Comparison of ENCODE assay signal across 20 cellular contexts in genomic region chr17:43966276-43966675, GRCh38. TPM values are rescaled to one million over a fixed set of nuclear protein-coding genes. Genes with fewer than 3 reads are reported as not detected.
DNase-seq lines count a peak whose midpoint lies in the region; ATAC-seq, FAIRE-seq and TF ChIP-seq lines count a peak whose summit lies in the region.
"Had no signal": no experiment of that assay in that cellular context is flagged by ENCODE, and none has a peak within 500 bp of the region (broad histone marks: within the 10 kb centered on the region; RNA-seq: fewer than 3 reads in every experiment).

No MANE protein-coding gene starts in this region.

- peak; percentile 52 for FAIRE-seq in HTR-8/SVneo (lab: Jason Lieb, UNC)
- FAIRE-seq: G401.6, K562 had no signal

- H3K4me3 ChIP-seq in osteoblast (ENCODE audit: insufficient read depth, low read length), result no peak overlapping the region
- H3K4me3 ChIP-seq: K562 had no signal

- DNase-seq in ACHN (peak; percentile 61), HTR-8/SVneo (ENCODE audit: insufficient read length, low spot score) (no peak), astrocyte of the hippocampus (ENCODE audit: low read depth, low spot score) (peak; percentile 44), kidney glomerular epithelial cell (lab: John Stamatoyannopoulos, UW) (peak; percentile 17), globus pallidus (ENCODE audit: low spot score) (no peak), osteoblast (ENCODE audit: insufficient read length, low spot score, missing footprints) (no peak)
- DNase-seq: DMS53, GOT3, NCI-H1436, NCI-H2029 treated with DMSO at 0.1 percent for 48 hours, NCI-H510A treated with DMSO at 0.1 percent for 48 hours, NCI-H82, Right ventricle myocardium superior had no signal

- H4K20me1 ChIP-seq in osteoblast (ENCODE audit: insufficient read depth, low read length), result no peaks in the 10 kb centered on the region

- H3K4me1 ChIP-seq in osteoblast (ENCODE audit: insufficient read depth, low read length), result peaks cover 5% of the 10 kb centered on the region

- no peak overlapping the region for H3K4me2 ChIP-seq in osteoblast (ENCODE audit: insufficient read depth, low read length)

- TF ChIP-seq CTCF in osteoblast (IDR thresholded peaks at IDR 0.05; ENCODE audit: extremely low read depth, low read depth, low read length), result no peak

- H3K36me3 ChIP-seq in osteoblast (ENCODE audit: insufficient read depth, low read length), result no peaks in the 10 kb centered on the region

- no peaks in the 10 kb centered on the region for H3K79me2 ChIP-seq in osteoblast (ENCODE audit: insufficient read depth, low read length)

- no peak for ATAC-seq in HG02642 (IDR thresholded peaks at IDR 0.05; ENCODE audit: poor library complexity, unreplicated experiment)
- ATAC-seq in GM18870 (IDR thresholded peaks at IDR 0.05; ENCODE audit: unreplicated experiment), result no peak
- ATAC-seq: K562, SK-N-SH treated with all-trans-retinoic acid at 6 μM for 48 hours had no signal

- H3K27me3 ChIP-seq in osteoblast (ENCODE audit: insufficient read depth, low read length), result no peaks in the 10 kb centered on the region

- no peak overlapping the region for H3K27ac ChIP-seq in osteoblast (ENCODE audit: low read depth, low read length)
- H3K27ac ChIP-seq: C4-2B had no signal

- H2AFZ ChIP-seq in osteoblast (ENCODE audit: low read length), result no peak overlapping the region

- no peaks in the 10 kb centered on the region for H3K9me3 ChIP-seq in osteoblast (ENCODE audit: low read depth, low read length)

- in situ Hi-C loops in ACHN (cut with HindIII; ENCODE audit: low pct_ligation_motif_present, low pct_unique_long_range_greater_than_20kb, low sequenced_read_pairs), result no loop called here

RNA-seq across cellular contexts. Expression of gene PYY, which starts 12.5 kb away (rescaled TPM):
- total RNA-seq in osteoblast, result not detected in 2 replicates
- total RNA-seq: A673, K562, Right ventricle myocardium superior had no signal

RNA-seq across cellular contexts. Expression of gene PPY, which starts 24.0 kb away (rescaled TPM):
- not detected in 2 replicates for total RNA-seq in osteoblast
- total RNA-seq: A673, K562, Right ventricle myocardium superior had no signal

RNA-seq across cellular contexts. Expression of gene NAGS, which starts 38.1 kb away (rescaled TPM):
- 0.36 and 0.59 TPM in 2 replicates for total RNA-seq in osteoblast
- total RNA-seq: K562 had no signal

RNA-seq across cellular contexts. Expression of gene TMEM101, which starts 48.5 kb away (rescaled TPM):
- total RNA-seq in osteoblast, result 41.3 and 47.8 TPM in 2 replicates

RNA-seq across cellular contexts. Expression of gene MPP2, which starts 58.9 kb away (rescaled TPM):
- total RNA-seq in osteoblast, result 0.59 and 0.72 TPM in 2 replicates

Comparison
In these comparisons a context has a peak if more than half of its experiments do, and no peak if none do; other contexts are left out.
1. DNase-seq: peak in ACHN (single experiment), astrocyte of the hippocampus (single experiment) and kidney glomerular epithelial cell (single experiment); none in HTR-8/SVneo (single experiment), globus pallidus (single experiment) and osteoblast (single experiment).